Comparison of ENCODE assay signal across 22 cellular contexts in genomic region chr6:130167655-130168054, GRCh38. TPM values are rescaled to one million over a fixed set of nuclear protein-coding genes. Genes with fewer than 3 reads are reported as not detected.
DNase-seq lines count a peak whose midpoint lies in the region; FAIRE-seq and TF ChIP-seq lines count a peak whose summit lies in the region.
"Had no signal": no experiment of that assay in that cellular context is flagged by ENCODE, and none has a peak within 500 bp of the region (broad histone marks: within the 10 kb centered on the region; RNA-seq: fewer than 3 reads in every experiment).

No MANE protein-coding gene starts in this region.

- H4K20me1 ChIP-seq in astrocyte (ENCODE audit: insufficient read depth, low read length) (no peaks in the 10 kb centered on the region), osteoblast (ENCODE audit: insufficient read depth, low read length) (no peaks in the 10 kb centered on the region)

- CTCF ChIA-PET in AG04449 (lab: Yijun Ruan, JAX): no interaction called here

- H3K79me2 ChIP-seq in astrocyte (ENCODE audit: insufficient read depth, low read length) (no peaks in the 10 kb centered on the region), osteoblast (ENCODE audit: insufficient read depth, low read length) (no peaks in the 10 kb centered on the region)

- H3K36me3 Mint-ChIP-seq in astrocyte (ENCODE audit: low read depth, unreplicated experiment): no peaks in the 10 kb centered on the region

- H3K27me3 ChIP-seq in astrocyte (ENCODE audit: insufficient read depth, low read length) (no peaks in the 10 kb centered on the region), osteoblast (ENCODE audit: insufficient read depth, low read length) (no peaks in the 10 kb centered on the region)
- H3K27me3 ChIP-seq: gastroesophageal sphincter, upper lobe of right lung had no signal

- no peak overlapping the region for H3K4me2 ChIP-seq in astrocyte (ENCODE audit: low read length)
- no peak overlapping the region for H3K4me2 ChIP-seq in osteoblast (ENCODE audit: insufficient read depth, low read length)
- H3K4me2 ChIP-seq: KMS-11 had no signal

- TF ChIP-seq CTCF in AG04449 (IDR thresholded peaks at IDR 0.05; ENCODE audit: insufficient read depth, low read length, missing control alignments) (no peak), astrocyte (IDR thresholded peaks at IDR 0.05; ENCODE audit: insufficient read depth, low read depth, low read length) (no peak), fibroblast of the aortic adventitia (IDR thresholded peaks at IDR 0.05; ENCODE audit: insufficient read depth, low read length) (no peak), osteoblast (IDR thresholded peaks at IDR 0.05; ENCODE audit: extremely low read depth, low read depth, low read length) (no peak)

- H3K9me3 ChIP-seq in astrocyte (ENCODE audit: insufficient read depth, low read depth, low read length): no peaks in the 10 kb centered on the region
- H3K9me3 ChIP-seq in osteoblast (ENCODE audit: low read depth, low read length): no peaks in the 10 kb centered on the region
- H3K9me3 ChIP-seq: HAP-1, prostate gland, upper lobe of right lung had no signal

- in situ Hi-C loops in G401 (cut with HindIII; ENCODE audit: low sequenced_read_pairs): no loop called here

- no peak for FAIRE-seq in astrocyte (lab: Jason Lieb, UNC)
- FAIRE-seq: A204.1 had no signal

- POLR2A ChIA-PET in AG04449 (lab: Yijun Ruan, JAX): no interaction called here

- no peak overlapping the region for H3K27ac Mint-ChIP-seq in astrocyte (ENCODE audit: unreplicated experiment)
- H3K27ac Mint-ChIP-seq: activated naive CD8-positive, alpha-beta T cell had no signal

- no peak overlapping the region for H3K27ac ChIP-seq in astrocyte (ENCODE audit: low read depth, low read length)
- H3K27ac ChIP-seq in osteoblast (ENCODE audit: low read depth, low read length): no peak overlapping the region
- H3K27ac ChIP-seq in substantia nigra (ENCODE audit: low read depth, low read length, poor library complexity, severe bottlenecking): no peak overlapping the region
- H3K27ac ChIP-seq: gastroesophageal sphincter, HL-60, KMS-11, lower lobe of right lung, prostate gland, upper lobe of right lung had no signal

- H3K4me3 ChIP-seq in AG04449 (ENCODE audit: low read depth, low read length) (no peak overlapping the region), astrocyte (ENCODE audit: insufficient read depth, low read depth, low read length) (no peak overlapping the region), fibroblast of the aortic adventitia (ENCODE audit: low read depth, low read length) (no peak overlapping the region), osteoblast (ENCODE audit: insufficient read depth, low read length) (no peak overlapping the region)
- H3K4me3 ChIP-seq: gastroesophageal sphincter, HAP-1, lower lobe of right lung, prostate gland, upper lobe of right lung had no signal

- no peak overlapping the region for H3K4me3 Mint-ChIP-seq in astrocyte (ENCODE audit: unreplicated experiment)
- H3K4me3 Mint-ChIP-seq: activated naive CD8-positive, alpha-beta T cell had no signal

- no peaks in the 10 kb centered on the region for H3K27me3 Mint-ChIP-seq in astrocyte (ENCODE audit: low read depth, unreplicated experiment)
- H3K27me3 Mint-ChIP-seq: activated naive CD8-positive, alpha-beta T cell had no signal

- H3K4me1 ChIP-seq in astrocyte (ENCODE audit: insufficient read depth, low read length): no peaks in the 10 kb centered on the region
- no peaks in the 10 kb centered on the region for H3K4me1 ChIP-seq in osteoblast (ENCODE audit: insufficient read depth, low read length)
- H3K4me1 ChIP-seq: gastroesophageal sphincter, HAP-1, lower lobe of right lung, prostate gland, upper lobe of right lung had no signal

- no peaks in the 10 kb centered on the region for H3K4me1 Mint-ChIP-seq in astrocyte (ENCODE audit: low read depth, unreplicated experiment)

- peak; percentile 23 for DNase-seq in AG04449 (ENCODE audit: low read depth, low spot score)
- peak; percentile 53 for DNase-seq in LHCN-M2 (ENCODE audit: low read depth)
- DNase-seq in astrocyte (ENCODE audit: low read depth): peak; percentile 34
- peak; percentile 62 for DNase-seq in fibroblast of the aortic adventitia (ENCODE audit: low read depth)
- DNase-seq in osteoblast (ENCODE audit: insufficient read length, low spot score, missing footprints): no peak
- DNase-seq in G401 (ENCODE audit: low spot score): no peak
- DNase-seq in substantia nigra (lab: John Stamatoyannopoulos, UW): no peak
- no peak for DNase-seq in activated CD4-positive, alpha-beta T cell treated with anti-CD3 and anti-CD28 coated beads, Interleukin-2, amount 50 U/mL, for 1 hour
- DNase-seq: DMS79; effector CD8-positive, alpha-beta T cell; lower lobe of right lung; NCI-H1417 treated with DMSO at 0.1 percent for 48 hours; RPMI8226; stimulated activated naive CD4-positive, alpha-beta T cell; upper lobe of right lung had no signal

- H3K36me3 ChIP-seq in astrocyte (ENCODE audit: insufficient read depth, low read length) (no peaks in the 10 kb centered on the region), osteoblast (ENCODE audit: insufficient read depth, low read length) (no peaks in the 10 kb centered on the region)
- H3K36me3 ChIP-seq: gastroesophageal sphincter, HAP-1, lower lobe of right lung, prostate gland, upper lobe of right lung had no signal

- H2AFZ ChIP-seq in astrocyte (ENCODE audit: low read depth, low read length) (no peak overlapping the region), osteoblast (ENCODE audit: low read length) (no peak overlapping the region)

- peaks cover 12% of the 10 kb centered on the region for H3K9me3 Mint-ChIP-seq in astrocyte (ENCODE audit: unreplicated experiment)

- no peak overlapping the region for H3K9ac ChIP-seq in astrocyte (ENCODE audit: low read length)
- H3K9ac ChIP-seq: KMS-11 had no signal

RNA-seq across cellular contexts. Expression of gene SAMD3, which starts 55.1 kb away (rescaled TPM):
- total RNA-seq in LHCN-M2 (2014; rRNA removed): not detected in 2 replicates
- not detected for polyA plus RNA-seq in LHCN-M2 (2012)
- 0.45 TPM in 1 of 2 replicates, not detected in the other for total RNA-seq in astrocyte
- total RNA-seq in fibroblast of the aortic adventitia (ENCODE audit: low replicate concordance): 9.1 and 33.9 TPM in 2 replicates
- total RNA-seq in osteoblast: 0.72 and 3.5 TPM in 2 replicates
- not detected in 2 replicates for total RNA-seq in G401 (2014; rRNA removed; shearing (Covaris generic))

Comparison
In these comparisons a context has a peak if more than half of its experiments do, and no peak if none do; other contexts are left out.
1. DNase-seq: peak in AG04449 (single experiment), LHCN-M2 (single experiment), astrocyte (single experiment) and fibroblast of the aortic adventitia (single experiment); none in osteoblast (single experiment), G401 (single experiment), substantia nigra (0 of 49) and activated CD4-positive, alpha-beta T cell treated with anti-CD3 and anti-CD28 coated beads, Interleukin-2, amount 50 U/mL, for 1 hour (single experiment).